ENCODE assay signal across 1 cellular context in the genomic region with DNA sequence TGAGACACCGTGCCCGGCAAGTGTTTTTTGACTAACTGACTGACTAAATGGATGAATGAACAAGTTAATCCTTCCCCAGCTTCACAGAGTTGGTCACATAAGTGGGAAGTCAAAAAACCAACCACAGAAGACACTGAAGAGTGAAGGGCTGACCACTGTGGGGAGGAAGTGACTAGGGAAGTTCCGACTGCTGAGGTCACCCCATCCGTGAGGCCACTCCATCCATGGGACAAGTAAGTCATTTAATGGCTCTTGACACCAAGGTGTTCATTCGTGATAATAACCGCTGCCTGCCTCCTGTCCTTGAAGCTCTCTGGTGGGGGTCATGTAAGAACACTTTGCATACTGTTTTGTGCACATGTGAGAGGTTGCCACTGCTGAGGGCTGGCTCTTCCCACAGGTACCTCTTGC.
TF ChIP-seq lines count a peak whose summit lies in the region.

No MANE protein-coding gene starts in this region.

TF ChIP-seq in GM12878, 131 proteins besides CTCF, POLR2A, EP300 and RAD21:
- TF ChIP-seq MEF2B (IDR thresholded peaks at IDR 0.05; ENCODE audit: partially characterized antibody, poor library complexity, severe bottlenecking) (no peak), RUNX3 (IDR thresholded peaks at IDR 0.05; ENCODE audit: low read length) (peak; percentile 11; the same call in 1 of the 2 replicates), PAX5 (IDR thresholded peaks at IDR 0.05; ENCODE audit: borderline replicate concordance, low read depth, low read length) (0 out of 2 replicates have a peak, but pooled peaks have one; percentile 14), SPI1 (IDR thresholded peaks at IDR 0.05; ENCODE audit: borderline replicate concordance, insufficient read depth, low read depth, low read length) (peak; percentile 48; the same call in 1 of the 2 replicates)
- TF ChIP-seq, protein P1, sequence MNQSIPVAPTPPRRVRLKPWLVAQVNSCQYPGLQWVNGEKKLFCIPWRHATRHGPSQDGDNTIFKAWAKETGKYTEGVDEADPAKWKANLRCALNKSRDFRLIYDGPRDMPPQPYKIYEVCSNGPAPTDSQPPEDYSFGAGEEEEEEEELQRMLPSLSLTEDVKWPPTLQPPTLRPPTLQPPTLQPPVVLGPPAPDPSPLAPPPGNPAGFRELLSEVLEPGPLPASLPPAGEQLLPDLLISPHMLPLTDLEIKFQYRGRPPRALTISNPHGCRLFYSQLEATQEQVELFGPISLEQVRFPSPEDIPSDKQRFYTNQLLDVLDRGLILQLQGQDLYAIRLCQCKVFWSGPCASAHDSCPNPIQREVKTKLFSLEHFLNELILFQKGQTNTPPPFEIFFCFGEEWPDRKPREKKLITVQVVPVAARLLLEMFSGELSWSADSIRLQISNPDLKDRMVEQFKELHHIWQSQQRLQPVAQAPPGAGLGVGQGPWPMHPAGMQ (IDR thresholded peaks at IDR 0.05; ENCODE audit: borderline replicate concordance): no peak
